In genomic region chr11:10931761-10932700, GRCh38 we compare ENCODE assay signal across 8 cellular contexts.
DNase-seq lines count a peak whose midpoint lies in the region; ATAC-seq and TF ChIP-seq lines count a peak whose summit lies in the region.

No MANE protein-coding gene starts in this region.

- WGBS in transverse colon (ENCODE audit: low coverage in 1 of 2), 2 donors, result 11 to 21% methylated on average over 10 to 14 of the region's 14 CpGs

- in situ Hi-C loops in transverse colon (cut with MboI; ENCODE audit: low pct_ligation_motif_present in 1 of 4, low pct_unique_long_range_greater_than_20kb in 1 of 4, low sequenced_read_pairs in 3 of 4), result loop anchor here in 3 of 4 donors (5.0 to 25.0 kb wide), 3 partner anchors 90 to 855 kb away; no protein-coding TSS in a partner anchor

- DNase-seq in CD8-positive, alpha-beta memory T cell, result peak in 1 of 5 donors; percentile 46
- DNase-seq in NCI-H1092 (lab: John Stamatoyannopoulos, UW) (peak; percentile 52), colonic mucosa (peak; percentile 58), memory B cell (ENCODE audit: low spot score in 2 of 2) (peak in 1 of 2 donors; percentile 31), transverse colon (peak; percentile 36), NCI-H1048 (lab: John Stamatoyannopoulos, UW) (no peak)
- DNase-seq in activated CD4-positive, alpha-beta T cell treated with anti-CD3 and anti-CD28 coated beads, Interleukin-2, amount 50 U/mL, for 4 hours, result no peak

- no peak overlapping the region for H3K27ac Mint-ChIP-seq in CD8-positive, alpha-beta memory T cell
- H3K27ac Mint-ChIP-seq in memory B cell, result peak overlapping the region; percentile 60

- POLR2A ChIA-PET in CD8-positive, alpha-beta memory T cell (lab: Charles Lee), result interaction anchor here (0.7 kb wide), 2 partner anchors 36 to 231 kb away, joined by 6 to 7 read pairs; no protein-coding TSS in a partner anchor

- peaks cover 25% of the 10 kb centered on the region for H3K27me3 ChIP-seq in CD8-positive, alpha-beta memory T cell (ENCODE audit: insufficient read depth, low read length, poor library complexity, severe bottlenecking)
- H3K27me3 ChIP-seq in colonic mucosa, result peaks cover 3% of the 10 kb centered on the region
- no peaks in the 10 kb centered on the region for H3K27me3 ChIP-seq in transverse colon

- H3K4me3 ChIP-seq in CD8-positive, alpha-beta memory T cell (ENCODE audit: low read length), result peak overlapping the region; percentile 32
- H3K4me3 ChIP-seq in colonic mucosa (peak overlapping the region; percentile 66), transverse colon (peak overlapping the region; percentile 54 to 92 (median 63))

- H3K36me3 Mint-ChIP-seq in CD8-positive, alpha-beta memory T cell, result no peaks in the 10 kb centered on the region
- H3K36me3 Mint-ChIP-seq in memory B cell, result no peaks in the 10 kb centered on the region

- H3K9ac ChIP-seq in colonic mucosa (ENCODE audit: low read depth in 2 of 2, low read length in 2 of 2), result peak overlapping the region; percentile 74 to 93

- TF ChIP-seq EP300 in transverse colon (IDR thresholded peaks at IDR 0.05; ENCODE audit: low read depth), result no peak

- H3K27ac ChIP-seq in CD8-positive, alpha-beta memory T cell (ENCODE audit: low read depth, low read length), result peak overlapping the region; percentile 14
- H3K27ac ChIP-seq in colonic mucosa (peak overlapping the region; percentile 93), transverse colon (peak overlapping the region; percentile 94 to 98 (median 96))

- H3K4me1 Mint-ChIP-seq in CD8-positive, alpha-beta memory T cell, result peaks cover 15 to 22% (median 21%) of the 10 kb centered on the region in 3 donors
- H3K4me1 Mint-ChIP-seq in memory B cell, result peaks cover 13% of the 10 kb centered on the region

- CTCF ChIA-PET in CD8-positive, alpha-beta memory T cell (lab: Charles Lee), result interaction anchor here (1.2 to 3.6 kb wide), 5 partner anchors 12 to 855 kb away, joined by 3 to 28 read pairs (median 6); no protein-coding TSS in a partner anchor

- H3K4me3 Mint-ChIP-seq in CD8-positive, alpha-beta memory T cell, result peak overlapping the region; percentile 70 to 93 (median 77)
- H3K4me3 Mint-ChIP-seq in memory B cell, result peak overlapping the region; percentile 85

- intact Hi-C loops in colonic mucosa (cut with DNase I), result loop anchor here (1.0 to 10.0 kb wide), 4 partner anchors 75 to 843 kb away; partner anchors contain the start of gene ZBED5
- intact Hi-C loops in transverse colon (cut with DNase I; ENCODE audit: low total_unique reads), result loop anchor here (2.0 to 10.0 kb wide), 5 partner anchors 73 to 855 kb away; partner anchors contain the start of genes EIF4G2 and ZBED5

- no peaks in the 10 kb centered on the region for H3K36me3 ChIP-seq in CD8-positive, alpha-beta memory T cell (ENCODE audit: insufficient read depth, low read length)
- H3K36me3 ChIP-seq in colonic mucosa (no peaks in the 10 kb centered on the region), transverse colon (no peaks in the 10 kb centered on the region)

- peaks cover 5% of the 10 kb centered on the region for H3K4me1 ChIP-seq in CD8-positive, alpha-beta memory T cell (ENCODE audit: insufficient read depth, low read length)
- no peaks in the 10 kb centered on the region for H3K4me1 ChIP-seq in colonic mucosa
- H3K4me1 ChIP-seq in transverse colon, result peaks cover 14 to 70% (median 43%) of the 10 kb centered on the region in 4 donors

- ATAC-seq in memory B cell (ENCODE audit: low read depth) (no peak), GM21381 (IDR thresholded peaks at IDR 0.05; ENCODE audit: unreplicated experiment) (no peak)

- peaks cover 20 to 43% of the 10 kb centered on the region in 2 donors for H3K27me3 Mint-ChIP-seq in CD8-positive, alpha-beta memory T cell
- peaks cover 17% of the 10 kb centered on the region for H3K27me3 Mint-ChIP-seq in memory B cell

- no peak for TF ChIP-seq CTCF in colonic mucosa (IDR thresholded peaks at IDR 0.05)
- TF ChIP-seq CTCF in transverse colon (IDR thresholded peaks at IDR 0.05), result no peak

- TF ChIP-seq POLR2A in transverse colon (IDR thresholded peaks at IDR 0.05), result peak; percentile 53

- H3K9me3 ChIP-seq in CD8-positive, alpha-beta memory T cell (ENCODE audit: low read length), result no peaks in the 10 kb centered on the region
- no peaks in the 10 kb centered on the region for H3K9me3 ChIP-seq in colonic mucosa
- no peaks in the 10 kb centered on the region for H3K9me3 ChIP-seq in transverse colon

- H3K9me3 Mint-ChIP-seq in CD8-positive, alpha-beta memory T cell, result no peaks in the 10 kb centered on the region
- H3K9me3 Mint-ChIP-seq in memory B cell, result no peaks in the 10 kb centered on the region

Comparison
In these comparisons a context has a peak if more than half of its experiments do, and no peak if none do; other contexts are left out.
1. DNase-seq: peak in NCI-H1092 (single experiment), colonic mucosa (single experiment) and transverse colon (single experiment); none in activated CD4-positive, alpha-beta T cell treated with anti-CD3 and anti-CD28 coated beads, Interleukin-2, amount 50 U/mL, for 4 hours (0 of 2) and NCI-H1048 (single experiment).
2. H3K27ac ChIP-seq: peak in every context shown above with its lines; median percentile 96 in transverse colon; 93 in colonic mucosa; 14 in CD8-positive, alpha-beta memory T cell.
3. Peak in every context shown above with its lines, with median percentiles within 50 percentile points of each other: H3K4me3 ChIP-seq.